In the genomic region with DNA sequence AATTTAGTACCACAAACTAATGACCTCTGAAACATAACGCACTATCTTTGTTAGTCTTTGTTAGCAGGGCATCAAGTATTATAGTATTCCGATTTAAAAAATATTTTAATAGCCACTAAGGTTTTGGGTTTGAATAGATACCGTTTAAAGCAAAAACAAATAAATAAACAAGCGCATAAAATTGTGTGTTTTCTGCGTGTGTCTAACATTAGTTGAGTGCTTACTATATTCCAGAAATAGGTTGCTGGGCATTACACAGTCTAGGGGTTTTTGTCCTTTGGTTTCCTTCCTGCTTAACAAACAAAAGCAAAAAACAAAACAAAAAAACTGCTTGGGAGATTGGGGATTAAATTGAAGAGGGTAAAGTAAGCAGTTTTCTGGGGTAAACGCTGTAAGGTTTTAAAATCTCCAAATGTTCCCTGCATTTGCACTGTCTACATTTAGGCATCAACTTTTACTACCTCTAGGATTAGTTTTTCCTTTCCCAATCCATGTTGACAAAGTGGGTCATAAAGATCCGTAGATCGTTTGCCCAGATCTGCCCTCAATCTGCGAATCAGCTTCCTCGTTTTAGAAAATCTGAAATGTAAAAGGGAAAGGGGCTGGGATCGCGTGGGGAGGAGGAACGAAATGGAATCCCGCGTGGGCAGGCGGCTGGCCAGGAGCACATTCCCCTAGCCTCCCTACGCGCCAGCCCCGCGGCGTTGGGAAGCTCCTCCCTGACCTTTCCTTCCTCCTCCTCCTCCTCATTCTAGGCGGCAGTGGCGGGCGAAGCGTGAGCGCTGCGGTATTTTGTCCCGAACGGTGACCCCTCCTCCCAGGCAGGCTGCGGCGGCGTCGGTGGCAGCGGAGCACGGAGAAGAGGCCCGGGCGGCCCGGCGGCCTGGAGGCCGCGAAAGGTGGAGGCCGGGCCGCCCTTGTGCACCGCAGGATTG, we compare ENCODE assay signal across 1 cellular context.
TF ChIP-seq lines count a peak whose summit lies in the region.

Gene KCTD3 (plus strand): TSS at position 749 of the 935 bp plus-strand sequence. CDS start 382 bp downstream, outside the sequence.

TF ChIP-seq in K562, 482 proteins besides CTCF, POLR2A, EP300 and RAD21 (continued from another document and continues in another):
- TF ChIP-seq, protein P1, sequence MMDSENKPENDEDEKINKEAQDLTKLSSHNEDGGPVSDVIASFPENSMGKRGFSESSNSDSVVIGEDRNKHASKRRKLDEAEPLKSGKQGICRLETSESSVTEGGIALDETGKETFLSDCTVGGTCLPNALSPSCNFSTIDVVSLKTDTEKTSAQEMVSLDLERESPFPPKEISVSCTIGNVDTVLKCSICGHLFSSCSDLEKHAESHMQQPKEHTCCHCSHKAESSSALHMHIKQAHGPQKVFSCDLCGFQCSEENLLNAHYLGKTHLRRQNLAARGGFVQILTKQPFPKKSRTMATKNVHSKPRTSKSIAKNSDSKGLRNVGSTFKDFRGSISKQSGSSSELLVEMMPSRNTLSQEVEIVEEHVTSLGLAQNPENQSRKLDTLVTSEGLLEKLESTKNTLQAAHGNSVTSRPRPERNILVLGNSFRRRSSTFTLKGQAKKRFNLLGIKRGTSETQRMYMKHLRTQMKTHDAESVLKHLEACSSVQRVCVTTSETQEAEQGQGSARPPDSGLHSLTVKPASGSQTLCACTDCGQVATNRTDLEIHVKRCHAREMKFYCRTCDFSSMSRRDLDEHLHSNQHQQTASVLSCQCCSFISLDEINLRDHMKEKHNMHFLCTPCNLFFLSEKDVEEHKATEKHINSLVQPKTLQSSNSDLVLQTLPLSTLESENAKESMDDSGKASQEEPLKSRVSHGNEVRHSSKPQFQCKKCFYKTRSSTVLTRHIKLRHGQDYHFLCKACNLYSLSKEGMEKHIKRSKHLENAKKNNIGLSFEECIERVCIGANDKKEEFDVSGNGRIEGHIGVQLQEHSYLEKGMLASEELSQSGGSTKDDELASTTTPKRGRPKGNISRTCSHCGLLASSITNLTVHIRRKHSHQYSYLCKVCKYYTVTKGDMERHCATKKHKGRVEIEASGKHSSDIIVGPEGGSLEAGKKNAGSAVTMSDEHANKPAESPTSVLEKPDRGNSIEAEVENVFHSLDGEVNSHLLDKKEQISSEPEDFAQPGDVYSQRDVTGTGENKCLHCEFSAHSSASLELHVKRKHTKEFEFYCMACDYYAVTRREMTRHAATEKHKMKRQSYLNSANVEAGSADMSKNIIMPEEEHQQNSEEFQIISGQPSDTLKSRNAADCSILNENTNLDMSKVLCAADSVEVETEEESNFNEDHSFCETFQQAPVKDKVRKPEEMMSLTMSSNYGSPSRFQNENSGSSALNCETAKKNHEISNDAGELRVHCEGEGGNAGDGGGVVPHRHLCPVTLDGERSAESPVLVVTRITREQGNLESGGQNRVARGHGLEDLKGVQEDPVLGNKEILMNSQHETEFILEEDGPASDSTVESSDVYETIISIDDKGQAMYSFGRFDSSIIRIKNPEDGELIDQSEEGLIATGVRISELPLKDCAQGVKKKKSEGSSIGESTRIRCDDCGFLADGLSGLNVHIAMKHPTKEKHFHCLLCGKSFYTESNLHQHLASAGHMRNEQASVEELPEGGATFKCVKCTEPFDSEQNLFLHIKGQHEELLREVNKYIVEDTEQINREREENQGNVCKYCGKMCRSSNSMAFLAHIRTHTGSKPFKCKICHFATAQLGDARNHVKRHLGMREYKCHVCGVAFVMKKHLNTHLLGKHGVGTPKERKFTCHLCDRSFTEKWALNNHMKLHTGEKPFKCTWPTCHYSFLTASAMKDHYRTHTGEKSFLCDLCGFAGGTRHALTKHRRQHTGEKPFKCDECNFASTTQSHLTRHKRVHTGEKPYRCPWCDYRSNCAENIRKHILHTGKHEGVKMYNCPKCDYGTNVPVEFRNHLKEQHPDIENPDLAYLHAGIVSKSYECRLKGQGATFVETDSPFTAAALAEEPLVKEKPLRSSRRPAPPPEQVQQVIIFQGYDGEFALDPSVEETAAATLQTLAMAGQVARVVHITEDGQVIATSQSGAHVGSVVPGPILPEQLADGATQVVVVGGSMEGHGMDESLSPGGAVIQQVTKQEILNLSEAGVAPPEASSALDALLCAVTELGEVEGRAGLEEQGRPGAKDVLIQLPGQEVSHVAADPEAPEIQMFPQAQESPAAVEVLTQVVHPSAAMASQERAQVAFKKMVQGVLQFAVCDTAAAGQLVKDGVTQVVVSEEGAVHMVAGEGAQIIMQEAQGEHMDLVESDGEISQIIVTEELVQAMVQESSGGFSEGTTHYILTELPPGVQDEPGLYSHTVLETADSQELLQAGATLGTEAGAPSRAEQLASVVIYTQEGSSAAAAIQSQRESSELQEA (IDR thresholded peaks at IDR 0.05; ENCODE audit: low read depth): peak; percentile 91
- TF ChIP-seq TBL1XR1 (IDR thresholded peaks at IDR 0.05; ENCODE audit: low read length in 2 of 2) (no peak), ZNF780A (CRISPR knock-in tag; IDR thresholded peaks at IDR 0.05) (no peak), DPF2 (IDR thresholded peaks at IDR 0.05) (peak; percentile 64), RBM25 (IDR thresholded peaks at IDR 0.05; ENCODE audit: low read depth, low read length, severe bottlenecking) (peak; percentile 67), SIRT6 (IDR thresholded peaks at IDR 0.05; ENCODE audit: low read depth, low read length) (no peak), SMAD4 (CRISPR knock-in tag; conservative IDR thresholded peaks at IDR 0.05) (peak; percentile 75), RFX7 (CRISPR knock-in tag; IDR thresholded peaks at IDR 0.05) (no peak), POLR2AphosphoS5 (IDR thresholded peaks at IDR 0.05; ENCODE audit: control insufficient read depth, insufficient read depth, low read depth, low read length) (peak; percentile 47; the same call in 1 of the 2 replicates), GATA2 (CRISPR knock-in tag; IDR thresholded peaks at IDR 0.05) (0 out of 2 replicates have a peak, but pooled peaks have one; percentile 45), IFI16 (CRISPR knock-in tag; IDR thresholded peaks at IDR 0.05) (no peak), CC2D1A (IDR thresholded peaks at IDR 0.05) (peak; percentile 65; the same call in 1 of the 2 replicates), MED1 (CRISPR knock-in tag; IDR thresholded peaks at IDR 0.05; ENCODE audit: borderline replicate concordance) (no peak), ZKSCAN1 (IDR thresholded peaks at IDR 0.05; ENCODE audit: low read depth, low read length) (0 out of 2 replicates have a peak, but pooled peaks have one; percentile 24), E2F8 (IDR thresholded peaks at IDR 0.05; ENCODE audit: low read depth, partially characterized antibody) (no peak), CREB1 (IDR thresholded peaks at IDR 0.05) (no peak), CREB1 (CRISPR knock-in tag; IDR thresholded peaks at IDR 0.05) (no peak; the same call in 1 of the 2 replicates), ZNF239 (CRISPR knock-in tag; IDR thresholded peaks at IDR 0.05) (no peak), ZNF507 (tag; conservative IDR thresholded peaks at IDR 0.05) (no peak), RCOR1 (IDR thresholded peaks at IDR 0.05; ENCODE audit: borderline replicate concordance in 1 of 2, low read depth in 2 of 2, low read length in 2 of 2) (peak in 1 of 2 experiments; percentile 65; a peak in 1 of 4 replicates), KDM1A (IDR thresholded peaks at IDR 0.05) (peak in 1 of 2 experiments; percentile 4; a peak in 2 of 4 replicates), KLF10 (CRISPR knock-in tag; IDR thresholded peaks at IDR 0.05) (no peak), ATF3 (IDR thresholded peaks at IDR 0.05) (no peak), ATF3 (CRISPR knock-in tag; conservative IDR thresholded peaks at IDR 0.05) (no peak), DDX20 (tag; IDR thresholded peaks at IDR 0.05; ENCODE audit: low read depth) (no peak), SRF (CRISPR knock-in tag; IDR thresholded peaks at IDR 0.05) (peak in 1 of 2 experiments; percentile 49; a peak in 1 of 4 replicates), ESRRA (IDR thresholded peaks at IDR 0.05; ENCODE audit: borderline replicate concordance, low read depth) (peak; percentile 65; the same call in 1 of the 2 replicates), KAT2B (IDR thresholded peaks at IDR 0.05; ENCODE audit: low read depth, low read length) (no peak), MYC (IDR thresholded peaks at IDR 0.05; ENCODE audit: low read depth, low read length) (peak; percentile 70), MYC (CRISPR knock-in tag; IDR thresholded peaks at IDR 0.05; ENCODE audit: borderline replicate concordance, low read depth) (no peak), GTF2F1 (IDR thresholded peaks at IDR 0.05; ENCODE audit: low read depth, low read length) (0 out of 2 replicates have a peak, but pooled peaks have one; percentile 49), ZNF316 (IDR thresholded peaks at IDR 0.05) (peak; percentile 57; the same call in 1 of the 2 replicates), SMARCC2 (IDR thresholded peaks at IDR 0.05; ENCODE audit: low read depth) (0 out of 2 replicates have a peak, but pooled peaks have one; percentile 32), CHD2 (IDR thresholded peaks at IDR 0.05; ENCODE audit: low read depth, low read length) (peak; percentile 48; the same call in 1 of the 2 replicates), VEZF1 (CRISPR knock-in tag; IDR thresholded peaks at IDR 0.05) (peak; percentile 81), ZNF143 (CRISPR knock-in tag; IDR thresholded peaks at IDR 0.05) (no peak), EGR1 (conservative IDR thresholded peaks at IDR 0.05) (peak; percentile 77)
- TF ChIP-seq, protein P2, sequence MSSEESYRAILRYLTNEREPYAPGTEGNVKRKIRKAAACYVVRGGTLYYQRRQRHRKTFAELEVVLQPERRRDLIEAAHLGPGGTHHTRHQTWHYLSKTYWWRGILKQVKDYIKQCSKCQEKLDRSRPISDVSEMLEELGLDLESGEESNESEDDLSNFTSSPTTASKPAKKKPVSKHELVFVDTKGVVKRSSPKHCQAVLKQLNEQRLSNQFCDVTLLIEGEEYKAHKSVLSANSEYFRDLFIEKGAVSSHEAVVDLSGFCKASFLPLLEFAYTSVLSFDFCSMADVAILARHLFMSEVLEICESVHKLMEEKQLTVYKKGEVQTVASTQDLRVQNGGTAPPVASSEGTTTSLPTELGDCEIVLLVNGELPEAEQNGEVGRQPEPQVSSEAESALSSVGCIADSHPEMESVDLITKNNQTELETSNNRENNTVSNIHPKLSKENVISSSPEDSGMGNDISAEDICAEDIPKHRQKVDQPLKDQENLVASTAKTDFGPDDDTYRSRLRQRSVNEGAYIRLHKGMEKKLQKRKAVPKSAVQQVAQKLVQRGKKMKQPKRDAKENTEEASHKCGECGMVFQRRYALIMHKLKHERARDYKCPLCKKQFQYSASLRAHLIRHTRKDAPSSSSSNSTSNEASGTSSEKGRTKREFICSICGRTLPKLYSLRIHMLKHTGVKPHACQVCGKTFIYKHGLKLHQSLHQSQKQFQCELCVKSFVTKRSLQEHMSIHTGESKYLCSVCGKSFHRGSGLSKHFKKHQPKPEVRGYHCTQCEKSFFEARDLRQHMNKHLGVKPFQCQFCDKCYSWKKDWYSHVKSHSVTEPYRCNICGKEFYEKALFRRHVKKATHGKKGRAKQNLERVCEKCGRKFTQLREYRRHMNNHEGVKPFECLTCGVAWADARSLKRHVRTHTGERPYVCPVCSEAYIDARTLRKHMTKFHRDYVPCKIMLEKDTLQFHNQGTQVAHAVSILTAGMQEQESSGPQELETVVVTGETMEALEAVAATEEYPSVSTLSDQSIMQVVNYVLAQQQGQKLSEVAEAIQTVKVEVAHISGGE (CRISPR knock-in tag; IDR thresholded peaks at IDR 0.05): no peak
